In genomic region chr15:81091889-81092558, GRCh38 we compare ENCODE assay signal across 1 cellular context.
TF ChIP-seq lines count a peak whose summit lies in the region.

No MANE protein-coding gene starts in this region.

TF ChIP-seq in K562, 482 proteins besides CTCF, POLR2A, EP300 and RAD21 (continued from another document and continues in another):
- TF ChIP-seq THRB (CRISPR knock-in tag; conservative IDR thresholded peaks at IDR 0.05) (no peak), CGGBP1 (CRISPR knock-in tag; IDR thresholded peaks at IDR 0.05) (no peak), ZNF318 (IDR thresholded peaks at IDR 0.05; ENCODE audit: borderline replicate concordance in 1 of 2, low read depth in 1 of 2) (no peak), ZSCAN32 (CRISPR knock-in tag; IDR thresholded peaks at IDR 0.05) (no peak), ZNF3 (CRISPR knock-in tag; IDR thresholded peaks at IDR 0.05) (no peak), ZNF444 (CRISPR knock-in tag; IDR thresholded peaks at IDR 0.05) (no peak), TBL1XR1 (IDR thresholded peaks at IDR 0.05; ENCODE audit: low read length in 2 of 2) (peak in 1 of 2 experiments; percentile 60; a peak in 1 of 4 replicates), ZNF212 (CRISPR knock-in tag; IDR thresholded peaks at IDR 0.05) (no peak), SIN3A (IDR thresholded peaks at IDR 0.05; ENCODE audit: borderline replicate concordance in 2 of 2, control insufficient read depth in 1 of 2, low read depth in 2 of 2, low read length in 2 of 2) (no peak), ZBTB9 (CRISPR knock-in tag; IDR thresholded peaks at IDR 0.05) (no peak), ZNF23 (CRISPR knock-in tag; IDR thresholded peaks at IDR 0.05) (no peak), ZNF830 (CRISPR knock-in tag; IDR thresholded peaks at IDR 0.05) (no peak), SMAD4 (CRISPR knock-in tag; conservative IDR thresholded peaks at IDR 0.05) (peak; percentile 60; the same call in 1 of the 2 replicates), SETDB1 (IDR thresholded peaks at IDR 0.05; ENCODE audit: low read length) (no peak), MAX (CRISPR knock-in tag; IDR thresholded peaks at IDR 0.05) (no peak), ZNF395 (CRISPR knock-in tag; IDR thresholded peaks at IDR 0.05) (no peak), CCAR2 (IDR thresholded peaks at IDR 0.05; ENCODE audit: low read depth, low read length) (no peak), ID3 (CRISPR knock-in tag; IDR thresholded peaks at IDR 0.05) (no peak), ID3 (tag; IDR thresholded peaks at IDR 0.05) (0 out of 2 replicates have a peak, but pooled peaks have one; percentile 32), ZNF75A (CRISPR knock-in tag; IDR thresholded peaks at IDR 0.05) (no peak), ZNF12 (CRISPR knock-in tag; IDR thresholded peaks at IDR 0.05) (no peak), ZNF436 (CRISPR knock-in tag; IDR thresholded peaks at IDR 0.05) (no peak), MEIS2 (IDR thresholded peaks at IDR 0.05; ENCODE audit: partially characterized antibody) (peak; percentile 16), OTX1 (CRISPR knock-in tag; IDR thresholded peaks at IDR 0.05) (no peak), BRF2 (IDR thresholded peaks at IDR 0.05; ENCODE audit: borderline replicate concordance, insufficient read depth, insufficient read length) (no peak), PRMT5 (CRISPR knock-in tag; IDR thresholded peaks at IDR 0.05) (no peak), EP400 (IDR thresholded peaks at IDR 0.05) (0 out of 2 replicates have a peak, but pooled peaks have one; percentile 46), ZNF143 (CRISPR knock-in tag; IDR thresholded peaks at IDR 0.05) (no peak), RBFOX2 (IDR thresholded peaks at IDR 0.05; ENCODE audit: low read depth, low read length) (no peak), MNT (conservative IDR thresholded peaks at IDR 0.05) (0 out of 4 replicates have a peak, but pooled peaks of 1 of the 2 experiments have one; percentile 22), PPARD (CRISPR knock-in tag; IDR thresholded peaks at IDR 0.05) (no peak), STAT6 (CRISPR knock-in tag; IDR thresholded peaks at IDR 0.05) (no peak), XRCC4 (IDR thresholded peaks at IDR 0.05; ENCODE audit: extremely low read depth, insufficient read depth, insufficient read length) (no peak), FOXO4 (CRISPR knock-in tag; IDR thresholded peaks at IDR 0.05) (no peak), DDX20 (tag; IDR thresholded peaks at IDR 0.05; ENCODE audit: low read depth) (no peak), ETS1 (conservative IDR thresholded peaks at IDR 0.05; ENCODE audit: control insufficient read depth, low read depth, low read length) (no peak), MEF2A (IDR thresholded peaks at IDR 0.05; ENCODE audit: control insufficient read depth, low read depth, low read length) (peak; percentile 97), KAT7 (CRISPR knock-in tag; IDR thresholded peaks at IDR 0.05; ENCODE audit: borderline replicate concordance) (0 out of 2 replicates have a peak, but pooled peaks have one; percentile 34), TARDBP (IDR thresholded peaks at IDR 0.05) (no peak)
